Comparison of ENCODE assay signal across 31 cellular contexts in genomic region chr16:23303685-23304084, GRCh38. TPM values are rescaled to one million over a fixed set of nuclear protein-coding genes. Genes with fewer than 3 reads are reported as not detected.
DNase-seq lines count a peak whose midpoint lies in the region; ATAC-seq, FAIRE-seq and TF ChIP-seq lines count a peak whose summit lies in the region.
"Had no signal": no experiment of that assay in that cellular context is flagged by ENCODE, and none has a peak within 500 bp of the region (broad histone marks: within the 10 kb centered on the region; RNA-seq: fewer than 3 reads in every experiment).

No MANE protein-coding gene starts in this region.

- CTCF ChIA-PET in MCF 10A (lab: Yijun Ruan, JAX) (interaction anchor here (0.5 to 2.3 kb wide), 5 partner anchors 13 to 131 kb away, joined by 3 to 23 read pairs (median 5); partner anchors contain the start of gene SCNN1G), PC-9 (lab: Charles Lee) (interaction anchor here (0.6 kb wide), 1 partner anchor 121 kb away, joined by 3 read pairs; no protein-coding TSS in a partner anchor), GM12878 (lab: Yijun Ruan, JAX) (interaction anchor here (2.3 to 6.6 kb wide), 2 partner anchors 32 to 131 kb away, joined by 9 to 77 read pairs; no protein-coding TSS in a partner anchor)

- H3K9me3 ChIP-seq in breast epithelium (no peaks in the 10 kb centered on the region), MM.1S (replicated peaks; ENCODE audit: insufficient read depth, low read length) (no peaks in the 10 kb centered on the region), PC-9 (ENCODE audit: insufficient read depth, low read depth) (no peaks in the 10 kb centered on the region), GM12878 (replicated peaks; ENCODE audit: control insufficient read depth, insufficient read depth, low read length) (no peaks in the 10 kb centered on the region)
- H3K9me3 ChIP-seq: BE2C, BLaER1 had no signal

- no peak overlapping the region for H3K4me3 ChIP-seq in breast epithelium
- H3K4me3 ChIP-seq in MM.1S (ENCODE audit: low read length) = peak overlapping the region; percentile 78
- no peak overlapping the region for H3K4me3 ChIP-seq in PC-9
- H3K4me3 ChIP-seq in GM12878 = no peak overlapping the region
- H3K4me3 ChIP-seq: BLaER1 had no signal

- H3K27me3 Mint-ChIP-seq in MCF 10A (ENCODE audit: insufficient read depth, unreplicated experiment) = no peaks in the 10 kb centered on the region

- peak; percentile 23 for FAIRE-seq in GM12878 (lab: Jason Lieb, UNC)
- FAIRE-seq: A204.1, GM12891, GM19239 had no signal

- no peak for TF ChIP-seq EP300 in GM12878 (IDR thresholded peaks at IDR 0.05; ENCODE audit: borderline replicate concordance in 1 of 2, control insufficient read depth in 1 of 2, low read depth in 2 of 2, low read length in 2 of 2)

- in situ Hi-C loops in GM12878 (cut with MboI) = no loop called here

- ATAC-seq in GM12878 = no peak
- ATAC-seq in HG03521 (IDR thresholded peaks at IDR 0.05; ENCODE audit: unreplicated experiment) = no peak
- no peak for ATAC-seq in HG03139 (IDR thresholded peaks at IDR 0.05; ENCODE audit: unreplicated experiment)

- POLR2A ChIA-PET in MCF 10A (lab: Yijun Ruan, JAX) (interaction anchor here (0.6 to 1.4 kb wide), 2 partner anchors 8 to 48 kb away, joined by 3 read pairs; no protein-coding TSS in a partner anchor), PC-9 (lab: Charles Lee; ENCODE audit: unreplicated experiment) (no interaction called here), GM12878 (lab: Charles Lee) (interaction anchor here (0.6 to 0.9 kb wide), 2 partner anchors 9 to 1336 kb away, joined by 3 to 6 read pairs; no protein-coding TSS in a partner anchor)

- H3K27ac ChIP-seq in breast epithelium (no peak overlapping the region), MM.1S (ENCODE audit: low read length) (no peak overlapping the region), PC-9 (no peak overlapping the region), GM12878 (ENCODE audit: control insufficient read depth, insufficient read depth) (no peak overlapping the region)
- H3K27ac ChIP-seq: BLaER1 had no signal

- SMC1A ChIA-PET in GM12878 (lab: Charles Lee; ENCODE audit: uncharacterized antibody, unreplicated experiment) = interaction anchor here (1.4 to 4.2 kb wide), 3 partner anchors 8 to 131 kb away, joined by 4 to 23 read pairs (median 12); no protein-coding TSS in a partner anchor

- H3K36me3 Mint-ChIP-seq in MCF 10A (ENCODE audit: insufficient read depth, unreplicated experiment) = no peaks in the 10 kb centered on the region
- H3K36me3 Mint-ChIP-seq: CD14-positive monocyte; CD4-positive, alpha-beta memory T cell had no signal

- peak overlapping the region; percentile 74 for H3K4me3 Mint-ChIP-seq in MCF 10A (ENCODE audit: unreplicated experiment)
- H3K4me3 Mint-ChIP-seq: CD4-positive, alpha-beta memory T cell; CD8-positive, alpha-beta memory T cell had no signal

- peak overlapping the region; percentile 91; the same call in 1 of the 2 replicates for H3K4me2 ChIP-seq in MM.1S (ENCODE audit: low read depth, low read length)
- H3K4me2 ChIP-seq in PC-9 = peak overlapping the region; percentile 86; the same call in 1 of the 2 replicates
- H3K4me2 ChIP-seq in GM12878 (ENCODE audit: control insufficient read depth, insufficient read depth) = no peak overlapping the region
- H3K4me2 ChIP-seq: BLaER1 had no signal

- 71% methylated on average over 6 of the region's 7 CpGs for WGBS in GM12878 (ENCODE audit: insufficient coverage, insufficient replicate concordance, low lambda C conversion rate, missing lambda C conversion rate)

- H3K9me3 Mint-ChIP-seq in MCF 10A (ENCODE audit: unreplicated experiment) = no peaks in the 10 kb centered on the region
- H3K9me3 Mint-ChIP-seq: CD4-positive, alpha-beta memory T cell had no signal

- BruUV-seq in MCF 10A (replicated peaks; lab: Mats Ljungman, UMichigan) (TSS peak; percentile 21), PC-9 (replicated peaks; lab: Mats Ljungman, UMichigan) (no TSS peak), GM12878 (replicated peaks; lab: Mats Ljungman, UMichigan) (no TSS peak)

- TF ChIP-seq CTCF in MCF 10A (IDR thresholded peaks at IDR 0.05; ENCODE audit: unreplicated experiment) = no peak
- TF ChIP-seq CTCF in breast epithelium (IDR thresholded peaks at IDR 0.05) = no peak
- TF ChIP-seq CTCF in MM.1S (IDR thresholded peaks at IDR 0.05; ENCODE audit: low read length) = no peak
- TF ChIP-seq CTCF in PC-9 (conservative IDR thresholded peaks at IDR 0.05) = no peak
- TF ChIP-seq CTCF in GM12878 (IDR thresholded peaks at IDR 0.05 in 2 of 3, conservative IDR thresholded peaks at IDR 0.05 in 1 of 3; ENCODE audit: control insufficient read depth in 2 of 3, extremely low read depth in 1 of 3, insufficient read depth in 1 of 3, low read depth in 3 of 3, low read length in 3 of 3) = no peak

- RAD21 ChIA-PET in GM12878 (lab: Charles Lee; ENCODE audit: unreplicated experiment) = interaction anchor here (1.9 to 5.0 kb wide), 3 partner anchors 33 to 131 kb away, joined by 4 to 30 read pairs (median 24); no protein-coding TSS in a partner anchor

- H3K36me3 ChIP-seq in breast epithelium = no peaks in the 10 kb centered on the region
- no peaks in the 10 kb centered on the region for H3K36me3 ChIP-seq in MM.1S (replicated peaks; ENCODE audit: insufficient read depth, low read length)
- no peaks in the 10 kb centered on the region for H3K36me3 ChIP-seq in PC-9 (ENCODE audit: low read depth)
- H3K36me3 ChIP-seq in GM12878 (ENCODE audit: control insufficient read depth in 2 of 2, insufficient read depth in 2 of 2, low read length in 1 of 2) = no peaks in the 10 kb centered on the region
- H3K36me3 ChIP-seq: BE2C, BLaER1 had no signal

- peaks cover 64% of the 10 kb centered on the region for H3K79me2 ChIP-seq in MM.1S (ENCODE audit: low read length)
- H3K79me2 ChIP-seq in PC-9 (ENCODE audit: low read depth) = no peaks in the 10 kb centered on the region
- no peaks in the 10 kb centered on the region for H3K79me2 ChIP-seq in GM12878 (ENCODE audit: control insufficient read depth, insufficient read depth, low read length)

- peaks cover 20% of the 10 kb centered on the region for H3K4me1 Mint-ChIP-seq in MCF 10A (ENCODE audit: insufficient read depth, unreplicated experiment)
- H3K4me1 Mint-ChIP-seq: CD14-positive monocyte had no signal

- no peak overlapping the region for H2AFZ ChIP-seq in MM.1S (ENCODE audit: low read length)
- H2AFZ ChIP-seq in PC-9 = no peak overlapping the region
- H2AFZ ChIP-seq in GM12878 (ENCODE audit: control insufficient read depth, low read depth, low read length) = no peak overlapping the region

- H3K9ac ChIP-seq in MM.1S (ENCODE audit: low read length) (peak overlapping the region; percentile 82; the same call in 1 of the 2 replicates), GM12878 (ENCODE audit: control insufficient read depth, insufficient read depth, low read length) (no peak overlapping the region)
- H3K9ac ChIP-seq: BLaER1 had no signal

- no peak overlapping the region for H3K27ac Mint-ChIP-seq in MCF 10A (ENCODE audit: low read depth, unreplicated experiment)
- H3K27ac Mint-ChIP-seq: CD14-positive monocyte; CD4-positive, alpha-beta memory T cell; CD4-positive, CD25-positive, alpha-beta regulatory T cell; CD8-positive, alpha-beta memory T cell had no signal

- H3F3A ChIP-seq in MM.1S (ENCODE audit: insufficient read depth, low read length) = peaks cover 5% of the 10 kb centered on the region; the same call in 1 of the 2 replicates
- H3F3A ChIP-seq in PC-9 (ENCODE audit: insufficient read depth, low read depth) = peaks cover 24% of the 10 kb centered on the region; the same call in 1 of the 2 replicates

- no peak for DNase-seq in MCF 10A (ENCODE audit: unreplicated experiment)
- DNase-seq in breast epithelium (ENCODE audit: low spot score in 2 of 2) = no peak
- DNase-seq in MM.1S = no peak
- no peak for DNase-seq in PC-9
- no peak for DNase-seq in GM12878 (ENCODE audit: low read depth, low spot score)
- DNase-seq in germinal center (ENCODE audit: low spot score) = no peak
- DNase-seq: 8988T; ACHN; BE2C; C1 segment of cervical spinal cord; CD4-positive, alpha-beta memory T cell; CD4-positive, CD25-positive, alpha-beta regulatory T cell; CD8-positive, alpha-beta memory T cell; COR-L47; DMS 273 treated with DMSO at 0.1 percent for 48 hours; DMS153; DMS53; DMS79; DND-41; EL; GDM1 had no signal

- H3K9me2 ChIP-seq in MM.1S (replicated peaks; ENCODE audit: insufficient read depth, low read length) (no peaks in the 10 kb centered on the region), PC-9 (ENCODE audit: insufficient read depth) (no peaks in the 10 kb centered on the region)

- H3K27me3 ChIP-seq in breast epithelium (peaks cover 0 to 13% of the 10 kb centered on the region in 2 donors), MM.1S (replicated peaks; ENCODE audit: insufficient read depth, low read length) (no peaks in the 10 kb centered on the region), PC-9 (ENCODE audit: insufficient read depth, low read depth) (no peaks in the 10 kb centered on the region), GM12878 (replicated peaks in 1 of 2; ENCODE audit: control insufficient read depth in 2 of 2, insufficient read depth in 2 of 2, low read length in 1 of 2) (peaks cover 2 to 3% of the 10 kb centered on the region in 2 experiments; a peak in 2 of 4 replicates)

- intact Hi-C loops in MCF 10A (cut with micrococcal nuclease) (loop anchor here (5.0 kb wide), 1 partner anchor 121 kb away; the partner anchor contains the start of gene SCNN1G), breast epithelium (cut with DNase I; ENCODE audit: low total_unique reads) (no loop called here), PC-9 (cut with micrococcal nuclease; ENCODE audit: unreplicated experiment) (loop anchor here (2.0 kb wide), 1 partner anchor 121 kb away; the partner anchor contains the start of gene SCNN1G), GM12878 (cut with micrococcal nuclease; ENCODE audit: unreplicated experiment) (no loop called here)

- TF ChIP-seq POLR2A in breast epithelium (IDR thresholded peaks at IDR 0.05) (no peak), GM12878 (IDR thresholded peaks at IDR 0.05; ENCODE audit: low read depth, low read length) (no peak)

- H3K4me1 ChIP-seq in breast epithelium = no peaks in the 10 kb centered on the region
- peaks cover 18% of the 10 kb centered on the region for H3K4me1 ChIP-seq in MM.1S (ENCODE audit: low read length)
- peaks cover 18% of the 10 kb centered on the region; the same call in 1 of the 2 replicates for H3K4me1 ChIP-seq in PC-9 (replicated peaks; ENCODE audit: insufficient read depth)
- H3K4me1 ChIP-seq in GM12878 (ENCODE audit: control insufficient read depth, insufficient read depth, low read length) = peaks cover 5% of the 10 kb centered on the region; the same call in 1 of the 2 replicates
- H3K4me1 ChIP-seq: BE2C, BLaER1 had no signal

- no peaks in the 10 kb centered on the region for H4K20me1 ChIP-seq in MM.1S (ENCODE audit: insufficient read depth, low read length)
- H4K20me1 ChIP-seq in PC-9 (ENCODE audit: insufficient read depth) = no peaks in the 10 kb centered on the region
- no peaks in the 10 kb centered on the region for H4K20me1 ChIP-seq in GM12878 (ENCODE audit: control insufficient read depth, insufficient read depth)
- H4K20me1 ChIP-seq: BLaER1 had no signal

- TF ChIP-seq RAD21 in GM12878 (IDR thresholded peaks at IDR 0.05; ENCODE audit: insufficient read depth, low read depth, low read length) = no peak

RNA-seq across cellular contexts. Expression of gene SCNN1B, which starts 1.6 kb away (rescaled TPM):
- 9.5 and 12.5 TPM in 2 replicates for total RNA-seq in MCF 10A (2022)
- 10 to 100 TPM in 2 of 3 donors, 1 to 10 TPM in 1; 3.0 to 18.0 (median 18.0) TPM for total RNA-seq in breast epithelium
- total RNA-seq in PC-9 (2021) = 0.57 and 0.60 TPM in 2 replicates
- 0.98 and 1.5 TPM in 2 replicates for total RNA-seq in GM12878 (2013; cell fraction: nucleolus; rRNA removed)
- 0.22 and 0.28 TPM in 2 replicates for total RNA-seq in GM12878 (2014; rRNA removed)
- total RNA-seq in GM12878 (2014; rRNA removed; fragmentation: Illumina TruSeq; extraction: Trizol) = 0.37 and 0.58 TPM in 2 replicates
- total RNA-seq in GM12878 (2021) = 0.49 and 0.80 TPM in 2 replicates
- 1.3 TPM for polyA plus RNA-seq in GM12878 (2011; ENCODE audit: low read depth)
- 0.59 and 1.5 TPM in 2 replicates for polyA plus RNA-seq in GM12878 (2011; rRNA removed)
- 1.1 and 1.3 TPM in 2 replicates for polyA plus RNA-seq in GM12878 (2011; cell fraction: cytosol; rRNA removed)
- 2.0 and 2.9 TPM in 2 replicates for polyA plus RNA-seq in GM12878 (2011; cell fraction: nucleus; rRNA removed)
- 0.68 and 1.5 TPM in 2 replicates for polyA plus RNA-seq in GM12878 (2012)
- 0.10 and 0.69 TPM in 2 replicates for polyA plus RNA-seq in GM12878 (2014; fragmentation: Illumina TruSeq; extraction: Trizol)
- 1 to 10 TPM in 1 of 2 experiments, under 1 TPM in 1; 0.99 to 1.3 TPM for polyA plus RNA-seq in GM12878 (2014; fragmentation: Nextera tagmentation; extraction: Ambion mirVana)
- polyA plus RNA-seq in GM12878 (2014; rRNA removed) = 0.27 and 0.51 TPM in 2 replicates
- polyA plus RNA-seq in GM12878 (2016; fragmentation: Nextera tagmentation; extraction: Ambion mirVana) = under 1 TPM; 0.44 to 0.82 TPM
- 1.0 and 2.6 TPM in 2 replicates for polyA minus RNA-seq in GM12878 (2011; rRNA and poly(A)+ RNA removed)
- polyA minus RNA-seq in GM12878 (2011; cell fraction: cytosol; rRNA and poly(A)+ RNA removed) = 0.94 and 1.2 TPM in 2 replicates
- 0.38 and 0.60 TPM in 2 replicates for polyA minus RNA-seq in GM12878 (2011; cell fraction: nucleus; rRNA and poly(A)+ RNA removed)
- total RNA-seq: CD4-positive, alpha-beta memory T cell; CD4-positive, CD25-positive, alpha-beta regulatory T cell; CD8-positive, alpha-beta memory T cell; Daoy; G401 had no signal
- polyA plus RNA-seq: AG04450; CD14-positive monocyte; CD4-positive, alpha-beta memory T cell; CD4-positive, CD25-positive, alpha-beta regulatory T cell; CD8-positive, alpha-beta memory T cell had no signal

Comparison
In these comparisons a context has a peak if more than half of its experiments do, and no peak if none do; other contexts are left out.
1. intact Hi-C loops: an anchor here in MCF 10A (5.0 kb wide) and PC-9 (2.0 kb wide); none called in breast epithelium and GM12878.